ENCODE assay signal across 8 cellular contexts in genomic region chr1:32372149-32372756, GRCh38. TPM values are rescaled to one million over a fixed set of nuclear protein-coding genes. Genes with fewer than 3 reads are reported as not detected.
DNase-seq lines count a peak whose midpoint lies in the region; ATAC-seq lines count a peak whose summit lies in the region.

No MANE protein-coding gene starts in this region.

- peak; percentile 10 for DNase-seq in NK-92 treated with Interleukin-12 subunit alpha and Interleukin-12 subunit beta, amount 100 ng/mL, for 24 hours (lab: John Stamatoyannopoulos, UW)
- DNase-seq in NK-92 (lab: John Stamatoyannopoulos, UW; ENCODE audit: unreplicated experiment) (no peak), SKM-1 treated with dmso at 0.1 percent for 144 hours (lab: John Stamatoyannopoulos, UW; ENCODE audit: unreplicated experiment) (peak; percentile 80), DMS 273 treated with DMSO at 0.1 percent for 48 hours (lab: John Stamatoyannopoulos, UW) (no peak), mucosa of gallbladder (ENCODE audit: low spot score) (no peak)
- DNase-seq in stimulated activated CD8-positive, alpha-beta memory T cell treated with anti-CD3 and anti-CD28 coated beads, Interleukin-12 subunit alpha, Interleukin-12 subunit beta, amount 100 ng/mL, for 1 hour (ENCODE audit: low read depth) = peak; percentile 32

- peaks cover 18% of the 10 kb centered on the region for H3K4me1 Mint-ChIP-seq in activated naive CD8-positive, alpha-beta T cell (ENCODE audit: low read depth)

- H3K4me3 Mint-ChIP-seq in activated naive CD8-positive, alpha-beta T cell = no peak overlapping the region

- no peak for ATAC-seq in HG02798 (IDR thresholded peaks at IDR 0.05; ENCODE audit: poor library complexity, unreplicated experiment)

- no peaks in the 10 kb centered on the region for H3K9me3 Mint-ChIP-seq in activated naive CD8-positive, alpha-beta T cell (ENCODE audit: low read depth)

- H3K27me3 Mint-ChIP-seq in activated naive CD8-positive, alpha-beta T cell = no peaks in the 10 kb centered on the region

- H3K27ac Mint-ChIP-seq in activated naive CD8-positive, alpha-beta T cell = peak overlapping the region; percentile 41

- H3K36me3 Mint-ChIP-seq in activated naive CD8-positive, alpha-beta T cell = peaks cover 2% of the 10 kb centered on the region

RNA-seq across cellular contexts. Expression of gene TSSK3, which starts 9.9 kb away (rescaled TPM):
- total RNA-seq in mucosa of gallbladder = 3.3 TPM

RNA-seq across cellular contexts. Expression of gene FAM229A, which starts 10.0 kb away (rescaled TPM):
- total RNA-seq in mucosa of gallbladder = 11.1 TPM

RNA-seq across cellular contexts. Expression of gene BSDC1, which starts 22.0 kb away (rescaled TPM):
- 101 TPM for total RNA-seq in mucosa of gallbladder

RNA-seq across cellular contexts. Expression of gene MARCKSL1, which starts 36.2 kb away (rescaled TPM):
- total RNA-seq in mucosa of gallbladder = 303 TPM

Comparison
In these comparisons a context has a peak if more than half of its experiments do, and no peak if none do; other contexts are left out.
1. DNase-seq: peak in NK-92 treated with Interleukin-12 subunit alpha and Interleukin-12 subunit beta, amount 100 ng/mL, for 24 hours (single experiment), SKM-1 treated with dmso at 0.1 percent for 144 hours (single experiment) and stimulated activated CD8-positive, alpha-beta memory T cell treated with anti-CD3 and anti-CD28 coated beads, Interleukin-12 subunit alpha, Interleukin-12 subunit beta, amount 100 ng/mL, for 1 hour (single experiment); none in NK-92 (single experiment), DMS 273 treated with DMSO at 0.1 percent for 48 hours (single experiment) and mucosa of gallbladder (single experiment).